ENCODE assay signal across 25 cellular contexts in genomic region chr19:47141695-47142094, GRCh38. TPM values are rescaled to one million over a fixed set of nuclear protein-coding genes. Genes with fewer than 3 reads are reported as not detected.
DNase-seq lines count a peak whose midpoint lies in the region; ATAC-seq and TF ChIP-seq lines count a peak whose summit lies in the region.
"Had no signal": no experiment of that assay in that cellular context is flagged by ENCODE, and none has a peak within 500 bp of the region (broad histone marks: within the 10 kb centered on the region; RNA-seq: fewer than 3 reads in every experiment).

No MANE protein-coding gene starts in this region.

- H3K9me3 ChIP-seq in mesodermal cell (ENCODE audit: control insufficient read depth, low read length): no peaks in the 10 kb centered on the region
- H3K9me3 ChIP-seq: body of pancreas, heart right ventricle, left ventricle myocardium inferior, mucosa of descending colon, Peyer's patch, spleen had no signal

- peak overlapping the region; percentile 55 for H3K27ac Mint-ChIP-seq in activated naive CD8-positive, alpha-beta T cell
- no peak overlapping the region for H3K27ac Mint-ChIP-seq in activated naive CD8-positive, alpha-beta T cell treated with anti-CD3 and anti-CD28 coated beads for 36 hours

- no peak overlapping the region for H3K4me3 Mint-ChIP-seq in activated naive CD8-positive, alpha-beta T cell
- H3K4me3 Mint-ChIP-seq in activated naive CD8-positive, alpha-beta T cell treated with anti-CD3 and anti-CD28 coated beads for 36 hours: no peak overlapping the region
- H3K4me3 Mint-ChIP-seq: CD14-positive monocyte, immature natural killer cell had no signal

- no peaks in the 10 kb centered on the region for H3K9me3 Mint-ChIP-seq in activated naive CD8-positive, alpha-beta T cell (ENCODE audit: low read depth)
- no peaks in the 10 kb centered on the region for H3K9me3 Mint-ChIP-seq in activated naive CD8-positive, alpha-beta T cell treated with anti-CD3 and anti-CD28 coated beads for 36 hours
- H3K9me3 Mint-ChIP-seq: activated naive CD4-positive, alpha-beta T cell treated with anti-CD3 and anti-CD28 coated beads, Interleukin-2, amount 50 U/mL, for 72 hours; activated T-cell treated with anti-CD3 and anti-CD28 coated beads, Interleukin-2, amount 50 U/mL, for 72 hours; immature natural killer cell had no signal

- ATAC-seq in HG03159 (IDR thresholded peaks at IDR 0.05; ENCODE audit: unreplicated experiment): no peak
- ATAC-seq: activated naive CD4-positive, alpha-beta T cell treated with anti-CD3 and anti-CD28 coated beads, Interleukin-2, amount 50 U/mL, for 72 hours; activated T-cell treated with anti-CD3 and anti-CD28 coated beads, Interleukin-2, amount 50 U/mL, for 72 hours; body of pancreas; GM12878; heart right ventricle; mucosa of descending colon had no signal

- DNase-seq in activated naive CD8-positive, alpha-beta T cell treated with anti-CD3 and anti-CD28 coated beads for 36 hours: no peak
- DNase-seq in NCI-H1048 (lab: John Stamatoyannopoulos, UW): no peak
- DNase-seq in NCI-H82 treated with DMSO at 0.1 percent for 48 hours (lab: John Stamatoyannopoulos, UW; ENCODE audit: unreplicated experiment): no peak
- no peak for DNase-seq in NCI-H446 treated with DMSO at 0.1 percent for 48 hours (lab: John Stamatoyannopoulos, UW)
- DNase-seq: activated CD8-positive, alpha-beta memory T cell treated with anti-CD3 and anti-CD28 coated beads for 24 hours; activated T-cell treated with anti-CD3 and anti-CD28 coated beads, Interleukin-2, amount 50 U/mL, for 72 hours; body of pancreas; GOT3; heart right ventricle; immature natural killer cell; left ventricle myocardium inferior; mucosa of descending colon; NCI-H1092 treated with DMSO at 0.1 percent for 48 hours; NCI-H2029 treated with DMSO at 0.1 percent for 48 hours; Peyer's patch; spleen; stimulated activated CD4-positive, alpha-beta T cell treated with anti-CD3 and anti-CD28 coated beads, Interleukin-4, amount 100 ng/mL, for 4 hours had no signal

- no peak overlapping the region for H3K4me3 ChIP-seq in mesodermal cell (ENCODE audit: extremely low read depth, insufficient read depth, low read length, poor library complexity, severe bottlenecking)
- H3K4me3 ChIP-seq: body of pancreas, coronary artery, GM12878, heart right ventricle, left ventricle myocardium inferior, mucosa of descending colon, Peyer's patch, spleen had no signal

- TF ChIP-seq CTCF in VCaP (conservative IDR thresholded peaks at IDR 0.05): no peak

- no peaks in the 10 kb centered on the region for H3K27me3 Mint-ChIP-seq in activated naive CD8-positive, alpha-beta T cell
- H3K27me3 Mint-ChIP-seq in activated naive CD8-positive, alpha-beta T cell treated with anti-CD3 and anti-CD28 coated beads for 36 hours: no peaks in the 10 kb centered on the region

- H3K36me3 ChIP-seq in mesodermal cell (ENCODE audit: control insufficient read depth, insufficient read depth, low read length): peaks cover 83% of the 10 kb centered on the region

- peaks cover 8% of the 10 kb centered on the region for H3K4me1 ChIP-seq in mesodermal cell (ENCODE audit: control insufficient read depth, insufficient read depth, low read length, poor library complexity, severe bottlenecking)
- H3K4me1 ChIP-seq: body of pancreas, Peyer's patch had no signal

- H3K27ac ChIP-seq in VCaP (peak overlapping the region; percentile 89), mesodermal cell (ENCODE audit: low read depth, low read length, severe bottlenecking) (peak overlapping the region; percentile 49)
- H3K27ac ChIP-seq: body of pancreas, coronary artery, heart right ventricle, left ventricle myocardium inferior, Peyer's patch, spleen had no signal

- H3K4me1 Mint-ChIP-seq in activated naive CD8-positive, alpha-beta T cell (ENCODE audit: low read depth): peaks cover 61% of the 10 kb centered on the region
- H3K4me1 Mint-ChIP-seq in activated naive CD8-positive, alpha-beta T cell treated with anti-CD3 and anti-CD28 coated beads for 36 hours: peaks cover 40% of the 10 kb centered on the region

- peaks cover 5% of the 10 kb centered on the region for H3K36me3 Mint-ChIP-seq in activated naive CD8-positive, alpha-beta T cell
- peaks cover 30% of the 10 kb centered on the region for H3K36me3 Mint-ChIP-seq in activated naive CD8-positive, alpha-beta T cell treated with anti-CD3 and anti-CD28 coated beads for 36 hours

RNA-seq across cellular contexts. Expression of gene SAE1, which starts 11.1 kb away (rescaled TPM):
- 100 to 1,000 TPM; 141 to 149 TPM for total RNA-seq in activated naive CD8-positive, alpha-beta T cell treated with anti-CD3 and anti-CD28 coated beads for 36 hours
- polyA plus RNA-seq in mesodermal cell (2013, experiment 1 of 2): 161 TPM
- polyA plus RNA-seq in mesodermal cell (2013, experiment 2 of 2): 149 TPM

RNA-seq across cellular contexts. Expression of gene ZC3H4, which starts 28.1 kb away (rescaled TPM):
- total RNA-seq in activated naive CD8-positive, alpha-beta T cell treated with anti-CD3 and anti-CD28 coated beads for 36 hours: 100 to 1,000 TPM; 103 to 110 TPM
- polyA plus RNA-seq in mesodermal cell (2013, experiment 1 of 2): 16.0 TPM
- 13.8 TPM for polyA plus RNA-seq in mesodermal cell (2013, experiment 2 of 2)
